15 cellular contexts compared by ENCODE assay signal in genomic region chr15:58463815-58464697, GRCh38. TPM values are rescaled to one million over a fixed set of nuclear protein-coding genes. Genes with fewer than 3 reads are reported as not detected.
DNase-seq lines count a peak whose midpoint lies in the region; ATAC-seq and TF ChIP-seq lines count a peak whose summit lies in the region.
"Had no signal": no experiment of that assay in that cellular context is flagged by ENCODE, and none has a peak within 500 bp of the region (broad histone marks: within the 10 kb centered on the region; RNA-seq: fewer than 3 reads in every experiment).

No MANE protein-coding gene starts in this region.

- H3K27ac Mint-ChIP-seq in activated CD8-positive, alpha-beta T cell treated with anti-CD3 and anti-CD28 coated beads, Interleukin-2, amount 10 ng/mL, durations not matched to agents 7 days and 5 days = peak overlapping the region; percentile 51
- peak overlapping the region; percentile 12 to 80 (median 42) for H3K27ac Mint-ChIP-seq in naive thymus-derived CD4-positive, alpha-beta T cell
- H3K27ac Mint-ChIP-seq: activated B cell treated with CpG ODN at 0.5 μM for 24 hours; activated T-cell treated with anti-CD3 and anti-CD28 coated beads, Interleukin-2, amount 50 U/mL, for 72 hours; IgD-negative memory B cell had no signal

- CTCF ChIA-PET in activated CD8-positive, alpha-beta T cell treated with anti-CD3 and anti-CD28 coated beads, Interleukin-2, amount 10 ng/mL, durations not matched to agents 7 days and 5 days (lab: Charles Lee) = interaction anchor here (0.8 to 1.8 kb wide), 3 partner anchors 17 to 53 kb away, joined by 3 to 5 read pairs (median 5); no protein-coding TSS in a partner anchor
- CTCF ChIA-PET in naive thymus-derived CD4-positive, alpha-beta T cell (lab: Charles Lee) = interaction anchor here (1.4 kb wide), 1 partner anchor 45 kb away, joined by 3 read pairs; no protein-coding TSS in a partner anchor

- H3K27me3 ChIP-seq in naive thymus-derived CD4-positive, alpha-beta T cell (ENCODE audit: control insufficient read depth in 2 of 2, insufficient read depth in 2 of 2, low read length in 2 of 2) = no peaks in the 10 kb centered on the region
- H3K27me3 ChIP-seq: cardiac muscle cell had no signal

- H3K4me3 Mint-ChIP-seq in activated CD8-positive, alpha-beta T cell treated with anti-CD3 and anti-CD28 coated beads, Interleukin-2, amount 10 ng/mL, durations not matched to agents 7 days and 5 days = no peak overlapping the region
- no peak overlapping the region for H3K4me3 Mint-ChIP-seq in naive thymus-derived CD4-positive, alpha-beta T cell
- H3K4me3 Mint-ChIP-seq: activated B cell treated with CpG ODN at 0.5 μM for 24 hours, IgD-negative memory B cell had no signal

- no peaks in the 10 kb centered on the region for H3K36me3 ChIP-seq in naive thymus-derived CD4-positive, alpha-beta T cell (ENCODE audit: control insufficient read depth in 2 of 3, insufficient read depth in 3 of 3, low read length in 3 of 3)
- H3K36me3 ChIP-seq: cardiac muscle cell had no signal

- POLR2A ChIA-PET in activated CD8-positive, alpha-beta T cell treated with anti-CD3 and anti-CD28 coated beads, Interleukin-2, amount 10 ng/mL, durations not matched to agents 7 days and 5 days (lab: Charles Lee) = no interaction called here
- POLR2A ChIA-PET in naive thymus-derived CD4-positive, alpha-beta T cell (lab: Charles Lee) = no interaction called here

- H3K27me3 Mint-ChIP-seq in activated CD8-positive, alpha-beta T cell treated with anti-CD3 and anti-CD28 coated beads, Interleukin-2, amount 10 ng/mL, durations not matched to agents 7 days and 5 days (ENCODE audit: low read depth) = no peaks in the 10 kb centered on the region
- H3K27me3 Mint-ChIP-seq in naive thymus-derived CD4-positive, alpha-beta T cell = no peaks in the 10 kb centered on the region

- DNase-seq in GM12865 (ENCODE audit: low read depth) (peak; percentile 50), NCI-H187 treated with DMSO at 0.1 percent for 48 hours (lab: John Stamatoyannopoulos, UW) (peak; percentile 53)
- DNase-seq in activated CD8-positive, alpha-beta T cell treated with anti-CD3 and anti-CD28 coated beads, Interleukin-2, amount 10 ng/mL, durations not matched to agents 7 days and 5 days = no peak
- DNase-seq in naive thymus-derived CD4-positive, alpha-beta T cell = no peak
- DNase-seq in activated T-cell treated with anti-CD3 and anti-CD28 coated beads, Interleukin-2, amount 50 U/mL, for 48 hours = no peak
- DNase-seq: activated B cell treated with CpG ODN at 0.5 μM for 24 hours, mesendoderm, NCI-H82, substantia nigra had no signal

- no peak for TF ChIP-seq CTCF in GM12865 (IDR thresholded peaks at IDR 0.05; ENCODE audit: insufficient read depth, low read depth, low read length, missing control alignments)

- no peak overlapping the region for H3K4me3 ChIP-seq in GM12865 (ENCODE audit: low read depth, low read length)
- H3K4me3 ChIP-seq in naive thymus-derived CD4-positive, alpha-beta T cell (ENCODE audit: low read length) = no peak overlapping the region
- H3K4me3 ChIP-seq: cardiac muscle cell, SK-N-MC had no signal

- peaks cover 12% of the 10 kb centered on the region for H3K36me3 Mint-ChIP-seq in activated CD8-positive, alpha-beta T cell treated with anti-CD3 and anti-CD28 coated beads, Interleukin-2, amount 10 ng/mL, durations not matched to agents 7 days and 5 days (ENCODE audit: low read depth)
- peaks cover 0 to 14% (median 0%) of the 10 kb centered on the region in 5 donors for H3K36me3 Mint-ChIP-seq in naive thymus-derived CD4-positive, alpha-beta T cell
- H3K36me3 Mint-ChIP-seq: IgD-negative memory B cell had no signal

- no peak overlapping the region for H3K27ac ChIP-seq in naive thymus-derived CD4-positive, alpha-beta T cell (ENCODE audit: low read depth, low read length)
- H3K27ac ChIP-seq: cardiac muscle cell, SK-N-MC had no signal

- intact Hi-C loops in naive thymus-derived CD4-positive, alpha-beta T cell (cut with micrococcal nuclease) = no loop called here

- H3K9me3 Mint-ChIP-seq in activated CD8-positive, alpha-beta T cell treated with anti-CD3 and anti-CD28 coated beads, Interleukin-2, amount 10 ng/mL, durations not matched to agents 7 days and 5 days (ENCODE audit: insufficient read depth) = no peaks in the 10 kb centered on the region
- H3K9me3 Mint-ChIP-seq in naive thymus-derived CD4-positive, alpha-beta T cell = peaks cover 0 to 2% (median 0%) of the 10 kb centered on the region in 11 donors
- H3K9me3 Mint-ChIP-seq: activated B cell treated with CpG ODN at 0.5 μM for 24 hours; activated T-cell treated with anti-CD3 and anti-CD28 coated beads, Interleukin-2, amount 50 U/mL, for 72 hours; IgD-negative memory B cell had no signal

- ATAC-seq in activated CD8-positive, alpha-beta T cell treated with anti-CD3 and anti-CD28 coated beads, Interleukin-2, amount 10 ng/mL, durations not matched to agents 7 days and 5 days = no peak
- no peak for ATAC-seq in naive thymus-derived CD4-positive, alpha-beta T cell
- ATAC-seq in HG03095 (IDR thresholded peaks at IDR 0.05; ENCODE audit: unreplicated experiment) = no peak
- ATAC-seq in GM18868 (IDR thresholded peaks at IDR 0.05; ENCODE audit: unreplicated experiment) = no peak

- H3K4me1 ChIP-seq in naive thymus-derived CD4-positive, alpha-beta T cell (ENCODE audit: control insufficient read depth in 2 of 2, insufficient read depth in 2 of 2, low read length in 2 of 2) = peaks cover 0 to 18% of the 10 kb centered on the region in 2 donors

- no peaks in the 10 kb centered on the region for H3K9me3 ChIP-seq in naive thymus-derived CD4-positive, alpha-beta T cell (ENCODE audit: control insufficient read depth in 2 of 3, low read length in 3 of 3)

- peaks cover 70% of the 10 kb centered on the region for H3K4me1 Mint-ChIP-seq in activated CD8-positive, alpha-beta T cell treated with anti-CD3 and anti-CD28 coated beads, Interleukin-2, amount 10 ng/mL, durations not matched to agents 7 days and 5 days (ENCODE audit: low read depth)
- H3K4me1 Mint-ChIP-seq in naive thymus-derived CD4-positive, alpha-beta T cell = peaks cover 15 to 58% (median 46%) of the 10 kb centered on the region in 7 donors
- H3K4me1 Mint-ChIP-seq: IgD-negative memory B cell had no signal

RNA-seq across cellular contexts. Expression of gene LIPC, which starts 32.3 kb away (rescaled TPM):
- 1 to 10 TPM; 4.1 to 4.4 TPM for total RNA-seq in activated CD8-positive, alpha-beta T cell treated with anti-CD3 and anti-CD28 coated beads, Interleukin-2, amount 10 ng/mL, durations not matched to agents 7 days and 5 days
- 1 to 10 TPM in 1 of 5 experiments, under 1 TPM in 4; 0.46 to 5.1 (median 0.77) TPM for total RNA-seq in naive thymus-derived CD4-positive, alpha-beta T cell
- polyA plus RNA-seq in naive thymus-derived CD4-positive, alpha-beta T cell = 1 to 10 TPM in 1 of 2 donors, under 1 TPM in 1; 0.58 to 2.1 TPM
- total RNA-seq: activated B cell treated with CpG ODN at 0.5 μM for 24 hours, cardiac muscle cell had no signal
- polyA plus RNA-seq: cardiac muscle cell had no signal

Comparison
In these comparisons a context has a peak if more than half of its experiments do, and no peak if none do; other contexts are left out.
1. DNase-seq: peak in GM12865 (single experiment) and NCI-H187 treated with DMSO at 0.1 percent for 48 hours (single experiment); none in activated CD8-positive, alpha-beta T cell treated with anti-CD3 and anti-CD28 coated beads, Interleukin-2, amount 10 ng/mL, durations not matched to agents 7 days and 5 days (single experiment), naive thymus-derived CD4-positive, alpha-beta T cell (0 of 9) and activated T-cell treated with anti-CD3 and anti-CD28 coated beads, Interleukin-2, amount 50 U/mL, for 48 hours (0 of 2).